In genomic region chr6:91098006-91098405, GRCh38 we compare ENCODE assay signal across 18 cellular contexts.
DNase-seq lines count a peak whose midpoint lies in the region; ATAC-seq and TF ChIP-seq lines count a peak whose summit lies in the region.
"Had no signal": no experiment of that assay in that cellular context is flagged by ENCODE, and none has a peak within 500 bp of the region (broad histone marks: within the 10 kb centered on the region; RNA-seq: fewer than 3 reads in every experiment).

No MANE protein-coding gene starts in this region.

- H3K4me2 ChIP-seq in neural progenitor cell: no peak overlapping the region
- H3K4me2 ChIP-seq: smooth muscle cell had no signal

- no peak overlapping the region for H2AFZ ChIP-seq in neural progenitor cell (replicated peaks)

- no peaks in the 10 kb centered on the region for H3K4me1 ChIP-seq in neural progenitor cell

- no peak for ATAC-seq in SK-N-SH treated with all-trans-retinoic acid at 6 μM for 48 hours
- ATAC-seq: stimulated activated naive B cell treated with anti-CD40 and anti-IgM and Interleukin-4, amounts not matched to agents 10 μg/mL and 1 μg/mL and 100 μg/mL, for 72 hours had no signal

- H3K36me3 Mint-ChIP-seq in neural progenitor cell: no peaks in the 10 kb centered on the region
- H3K36me3 Mint-ChIP-seq: activated naive CD8-positive, alpha-beta T cell treated with anti-CD3 and anti-CD28 coated beads for 36 hours; IgD-negative memory B cell; stimulated activated naive B cell treated with anti-CD40 and anti-IgM and Interleukin-4, amounts not matched to agents 10 μg/mL and 1 μg/mL and 100 μg/mL, for 72 hours had no signal

- no peaks in the 10 kb centered on the region for H3K9me3 Mint-ChIP-seq in neural progenitor cell
- H3K9me3 Mint-ChIP-seq: CD4-positive, alpha-beta T cell had no signal

- TF ChIP-seq CTCF in neural progenitor cell (IDR thresholded peaks at IDR 0.05): no peak

- H3K4me3 Mint-ChIP-seq in neural progenitor cell: no peak overlapping the region
- H3K4me3 Mint-ChIP-seq: activated naive CD8-positive, alpha-beta T cell treated with anti-CD3 and anti-CD28 coated beads for 36 hours; CD4-positive, alpha-beta T cell; IgD-negative memory B cell; stimulated activated naive B cell treated with anti-CD40 and anti-IgM and Interleukin-4, amounts not matched to agents 10 μg/mL and 1 μg/mL and 100 μg/mL, for 72 hours had no signal

- no peaks in the 10 kb centered on the region for H4K20me1 ChIP-seq in neural progenitor cell (ENCODE audit: low read depth)

- no peak overlapping the region for H3K9ac ChIP-seq in neural progenitor cell

- H3K36me3 ChIP-seq in neural progenitor cell: no peaks in the 10 kb centered on the region
- H3K36me3 ChIP-seq: transverse colon had no signal

- H3F3A ChIP-seq in neural progenitor cell (ENCODE audit: low read depth): no peaks in the 10 kb centered on the region

- no peak overlapping the region for H3K27ac ChIP-seq in neural progenitor cell
- H3K27ac ChIP-seq: transverse colon had no signal

- no peaks in the 10 kb centered on the region for H3K27me3 ChIP-seq in neural progenitor cell
- H3K27me3 ChIP-seq: transverse colon had no signal

- peak overlapping the region; percentile 91 for H3K27ac Mint-ChIP-seq in neural progenitor cell
- H3K27ac Mint-ChIP-seq: activated naive CD8-positive, alpha-beta T cell treated with anti-CD3 and anti-CD28 coated beads for 36 hours; CD4-positive, alpha-beta T cell; IgD-negative memory B cell; stimulated activated naive B cell treated with anti-CD40 and anti-IgM and Interleukin-4, amounts not matched to agents 10 μg/mL and 1 μg/mL and 100 μg/mL, for 72 hours had no signal

- no peak overlapping the region for H3K4me3 ChIP-seq in neural progenitor cell
- H3K4me3 ChIP-seq: smooth muscle cell, transverse colon had no signal

- H3K4me1 Mint-ChIP-seq in neural progenitor cell: peaks cover 13% of the 10 kb centered on the region
- H3K4me1 Mint-ChIP-seq: activated naive CD8-positive, alpha-beta T cell treated with anti-CD3 and anti-CD28 coated beads for 36 hours; IgD-negative memory B cell; stimulated activated naive B cell treated with anti-CD40 and anti-IgM and Interleukin-4, amounts not matched to agents 10 μg/mL and 1 μg/mL and 100 μg/mL, for 72 hours had no signal

- no peaks in the 10 kb centered on the region for H3K9me3 ChIP-seq in neural progenitor cell (ENCODE audit: low read depth)
- H3K9me3 ChIP-seq: transverse colon had no signal

- H3K27me3 Mint-ChIP-seq in neural progenitor cell (ENCODE audit: insufficient read depth, low read depth): peaks cover 5% of the 10 kb centered on the region
- H3K27me3 Mint-ChIP-seq: activated naive CD8-positive, alpha-beta T cell treated with anti-CD3 and anti-CD28 coated beads for 36 hours; CD4-positive, alpha-beta T cell had no signal

- DNase-seq in DMS79 treated with DMSO at 0.1 percent for 48 hours (lab: John Stamatoyannopoulos, UW) (peak; percentile 17), DMS79 (lab: John Stamatoyannopoulos, UW) (no peak), NCI-H345 (lab: John Stamatoyannopoulos, UW) (peak; percentile 73), astrocyte of the hippocampus (ENCODE audit: low read depth, low spot score) (peak; percentile 42), neural progenitor cell (ENCODE audit: low spot score) (no peak), ecto neural progenitor cell (ENCODE audit: low spot score) (no peak)
- no peak for DNase-seq in NK-92 treated with Interleukin-12 subunit alpha and Interleukin-12 subunit beta, amount 100 ng/mL, for 24 hours (lab: John Stamatoyannopoulos, UW)
- DNase-seq: activated CD4-positive, alpha-beta T cell treated with anti-CD3 and anti-CD28 coated beads, Interleukin-2, amount 50 U/mL, for 48 hours; activated naive CD8-positive, alpha-beta T cell treated with anti-CD3 and anti-CD28 coated beads for 36 hours; activated T-cell treated with anti-CD3 and anti-CD28 coated beads, Interleukin-2, amount 50 U/mL, for 48 hours; CD4-positive, alpha-beta T cell; effector CD8-positive, alpha-beta T cell; GF-D8; stimulated activated naive B cell treated with anti-CD40 and anti-IgM and Interleukin-4, amounts not matched to agents 10 μg/mL and 1 μg/mL and 100 μg/mL, for 72 hours; transverse colon had no signal

- no peaks in the 10 kb centered on the region for H3K79me2 ChIP-seq in neural progenitor cell (ENCODE audit: low read depth)

TF ChIP-seq in SK-N-SH treated with all-trans-retinoic acid at 6 μM for 48 hours, 23 proteins besides CTCF, POLR2A, EP300 and RAD21 (continues in another document):
- TF ChIP-seq TSHZ2 (CRISPR knock-in tag; IDR thresholded peaks at IDR 0.05): no peak
- TF ChIP-seq CREB5 (CRISPR knock-in tag; IDR thresholded peaks at IDR 0.05; ENCODE audit: low read depth): no peak
- TF ChIP-seq PPARA (CRISPR knock-in tag; IDR thresholded peaks at IDR 0.05; ENCODE audit: borderline replicate concordance): no peak
- no peak for TF ChIP-seq PATZ1 (CRISPR knock-in tag; IDR thresholded peaks at IDR 0.05; ENCODE audit: borderline replicate concordance)
- no peak for TF ChIP-seq OSR1 (CRISPR knock-in tag; IDR thresholded peaks at IDR 0.05)
- no peak for TF ChIP-seq ZNF8 (CRISPR knock-in tag; IDR thresholded peaks at IDR 0.05)
- no peak for TF ChIP-seq CSRNP3 (CRISPR knock-in tag; IDR thresholded peaks at IDR 0.05)
- no peak for TF ChIP-seq ZFP30 (CRISPR knock-in tag; IDR thresholded peaks at IDR 0.05)
- no peak for TF ChIP-seq ESRRG (CRISPR knock-in tag; IDR thresholded peaks at IDR 0.05)
- no peak for TF ChIP-seq RARB (CRISPR knock-in tag; IDR thresholded peaks at IDR 0.05)
- no peak for TF ChIP-seq CSDC2 (CRISPR knock-in tag; IDR thresholded peaks at IDR 0.05)
- TF ChIP-seq SNAI2 (CRISPR knock-in tag; IDR thresholded peaks at IDR 0.05): no peak
- no peak for TF ChIP-seq ZNF70 (CRISPR knock-in tag; IDR thresholded peaks at IDR 0.05)
- TF ChIP-seq ISL1 (CRISPR knock-in tag; IDR thresholded peaks at IDR 0.05): no peak
- TF ChIP-seq GLIS3 (CRISPR knock-in tag; IDR thresholded peaks at IDR 0.05): no peak
- no peak for TF ChIP-seq TOX (CRISPR knock-in tag; IDR thresholded peaks at IDR 0.05; ENCODE audit: borderline replicate concordance)

Comparison
In these comparisons a context has a peak if more than half of its experiments do, and no peak if none do; other contexts are left out.
1. DNase-seq: peak in DMS79 treated with DMSO at 0.1 percent for 48 hours (single experiment), NCI-H345 (single experiment) and astrocyte of the hippocampus (single experiment); none in DMS79 (single experiment), neural progenitor cell (single experiment), ecto neural progenitor cell (single experiment) and NK-92 treated with Interleukin-12 subunit alpha and Interleukin-12 subunit beta, amount 100 ng/mL, for 24 hours (single experiment).